ENCODE assay signal across 1 cellular context in the genomic region with DNA sequence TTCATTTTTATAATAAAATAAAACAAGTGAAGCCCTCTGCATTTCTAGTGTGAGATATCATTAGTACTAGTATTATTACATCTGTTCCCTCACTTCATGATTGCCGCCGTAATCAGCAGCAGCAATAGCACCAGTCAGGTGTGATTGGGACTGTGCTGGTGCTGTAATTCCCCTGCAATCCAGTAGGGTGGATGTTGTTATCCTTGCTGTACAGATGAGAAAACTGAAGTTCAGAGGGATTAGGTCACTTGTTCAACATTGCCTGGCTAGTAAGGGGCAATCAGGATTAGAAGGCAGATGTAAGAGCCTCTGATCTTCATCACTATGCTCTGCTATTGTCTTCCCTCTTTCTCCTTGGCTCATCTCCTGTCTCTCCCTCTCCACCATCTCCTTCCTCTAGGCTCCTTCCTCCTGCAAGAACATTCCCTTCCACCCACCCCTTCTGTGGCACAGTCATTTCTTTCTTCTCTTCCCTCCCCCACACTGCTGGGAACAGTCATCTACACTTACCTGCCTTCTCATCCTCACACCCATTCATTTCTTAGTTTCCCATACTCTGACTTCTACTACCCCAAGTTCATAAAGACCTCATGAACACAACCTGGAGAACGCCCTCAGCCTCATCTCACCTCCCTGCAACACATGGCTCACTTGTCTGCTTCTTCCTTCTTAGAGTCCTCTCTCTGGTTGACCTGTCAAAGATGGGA.
TF ChIP-seq lines count a peak whose summit lies in the region.

No MANE protein-coding gene starts in this region.

TF ChIP-seq in HEK293, 187 proteins besides CTCF, POLR2A, EP300 and RAD21 (continued from another document):
- TF ChIP-seq, protein P1, sequence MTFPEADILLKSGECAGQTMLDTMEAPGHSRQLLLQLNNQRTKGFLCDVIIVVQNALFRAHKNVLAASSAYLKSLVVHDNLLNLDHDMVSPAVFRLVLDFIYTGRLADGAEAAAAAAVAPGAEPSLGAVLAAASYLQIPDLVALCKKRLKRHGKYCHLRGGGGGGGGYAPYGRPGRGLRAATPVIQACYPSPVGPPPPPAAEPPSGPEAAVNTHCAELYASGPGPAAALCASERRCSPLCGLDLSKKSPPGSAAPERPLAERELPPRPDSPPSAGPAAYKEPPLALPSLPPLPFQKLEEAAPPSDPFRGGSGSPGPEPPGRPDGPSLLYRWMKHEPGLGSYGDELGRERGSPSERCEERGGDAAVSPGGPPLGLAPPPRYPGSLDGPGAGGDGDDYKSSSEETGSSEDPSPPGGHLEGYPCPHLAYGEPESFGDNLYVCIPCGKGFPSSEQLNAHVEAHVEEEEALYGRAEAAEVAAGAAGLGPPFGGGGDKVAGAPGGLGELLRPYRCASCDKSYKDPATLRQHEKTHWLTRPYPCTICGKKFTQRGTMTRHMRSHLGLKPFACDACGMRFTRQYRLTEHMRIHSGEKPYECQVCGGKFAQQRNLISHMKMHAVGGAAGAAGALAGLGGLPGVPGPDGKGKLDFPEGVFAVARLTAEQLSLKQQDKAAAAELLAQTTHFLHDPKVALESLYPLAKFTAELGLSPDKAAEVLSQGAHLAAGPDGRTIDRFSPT (tag by site-specific recombination; IDR thresholded peaks at IDR 0.05): no peak
- TF ChIP-seq, protein P2, sequence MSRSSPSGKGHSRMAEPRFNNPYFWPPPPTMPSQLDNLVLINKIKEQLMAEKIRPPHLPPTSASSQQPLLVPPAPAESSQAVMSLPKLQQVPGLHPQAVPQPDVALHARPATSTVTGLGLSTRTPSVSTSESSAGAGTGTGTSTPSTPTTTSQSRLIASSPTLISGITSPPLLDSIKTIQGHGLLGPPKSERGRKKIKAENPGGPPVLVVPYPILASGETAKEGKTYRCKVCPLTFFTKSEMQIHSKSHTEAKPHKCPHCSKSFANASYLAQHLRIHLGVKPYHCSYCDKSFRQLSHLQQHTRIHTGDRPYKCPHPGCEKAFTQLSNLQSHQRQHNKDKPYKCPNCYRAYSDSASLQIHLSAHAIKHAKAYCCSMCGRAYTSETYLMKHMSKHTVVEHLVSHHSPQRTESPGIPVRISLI (tag by site-specific recombination; IDR thresholded peaks at IDR 0.05): no peak
- TF ChIP-seq ZBTB20 (tag by site-specific recombination; IDR thresholded peaks at IDR 0.05): no peak
